12 cellular contexts compared by ENCODE assay signal in the genomic region with DNA sequence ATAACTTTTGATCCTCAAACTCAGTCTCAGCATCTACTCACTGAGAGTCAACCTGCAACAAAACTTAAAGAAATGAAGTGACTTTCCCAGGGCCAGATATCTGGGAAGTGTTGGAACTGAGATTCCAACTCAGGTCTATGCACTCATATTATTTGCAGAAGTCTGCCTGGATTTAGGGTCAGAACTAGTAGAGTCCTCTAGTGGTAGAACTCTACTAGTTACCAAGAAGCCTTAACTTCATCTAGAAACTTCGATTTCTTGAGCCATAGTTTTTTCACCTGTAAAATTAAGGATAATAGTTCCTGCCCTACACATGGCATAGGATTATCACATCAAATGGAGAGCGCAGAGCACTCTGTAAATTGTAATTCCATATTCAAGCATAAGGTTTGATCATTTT. TPM values are rescaled to one million over a fixed set of nuclear protein-coding genes. Genes with fewer than 3 reads are reported as not detected.
A peak's percentile ranks its signal among the peaks of the same experiment; 100 is the strongest.
DNase-seq lines count a peak whose midpoint lies in the region; ATAC-seq and TF ChIP-seq lines count a peak whose summit lies in the region.
"Had no signal": no experiment of that assay in that cellular context is flagged by ENCODE, and none has a peak within 500 bp of the region (broad histone marks: within the 10 kb centered on the region; RNA-seq: fewer than 3 reads in every experiment).

No MANE protein-coding gene starts in this region.

- H3K27ac ChIP-seq in C4-2B (no peak overlapping the region), left lung (no peak overlapping the region)
- H3K27ac ChIP-seq: skin epidermis, thoracic aorta, WERI-Rb-1 had no signal

- ATAC-seq in left lung (peak; percentile 84), HG03457 (IDR thresholded peaks at IDR 0.05; ENCODE audit: unreplicated experiment) (no peak)

- peak; percentile 10 for DNase-seq in HuH-7.5 (ENCODE audit: low spot score)
- no peak for DNase-seq in astrocyte of the cerebellum (ENCODE audit: low read depth)
- DNase-seq in left lung: no peak
- DNase-seq in D341Med (ENCODE audit: low spot score): no peak
- DNase-seq in lower leg skin (ENCODE audit: low spot score in 2 of 2): no peak
- no peak for DNase-seq in NCI-H2107 treated with DMSO at 0.1 percent for 48 hours (lab: John Stamatoyannopoulos, UW; ENCODE audit: unreplicated experiment)
- DNase-seq: NCI-H1694, WERI-Rb-1 had no signal

- in situ Hi-C loops in astrocyte of the cerebellum (cut with HindIII; ENCODE audit: low sequenced_read_pairs): no loop called here

- no peaks in the 10 kb centered on the region for H3K27me3 ChIP-seq in left lung

- H3K4me3 ChIP-seq in astrocyte of the cerebellum (ENCODE audit: low read depth, low read length): no peak overlapping the region
- no peak overlapping the region for H3K4me3 ChIP-seq in left lung
- H3K4me3 ChIP-seq in lower leg skin (ENCODE audit: low read depth, poor library complexity, severe bottlenecking): no peak overlapping the region
- H3K4me3 ChIP-seq: skin epidermis, thoracic aorta had no signal

- 63 to 75% methylated on average over 2 of the region's 2 CpGs for WGBS in lower leg skin, 2 donors

- peaks cover 0 to 4% of the 10 kb centered on the region in 2 donors for H3K4me1 ChIP-seq in left lung

- TF ChIP-seq CTCF in C4-2B (conservative IDR thresholded peaks at IDR 0.05) (peak; percentile 53), astrocyte of the cerebellum (IDR thresholded peaks at IDR 0.05; ENCODE audit: low read depth, low read length, missing control alignments) (peak; percentile 30), left lung (IDR thresholded peaks at IDR 0.05) (peak; percentile 17 to 24), lower leg skin (IDR thresholded peaks at IDR 0.05) (no peak)

- intact Hi-C loops in left lung (cut with DNase I): no loop called here
- intact Hi-C loops in lower leg skin (cut with DNase I; ENCODE audit: low total_unique reads): no loop called here

- no peaks in the 10 kb centered on the region for H3K9me3 ChIP-seq in left lung
- H3K9me3 ChIP-seq: thoracic aorta had no signal

- H3K36me3 ChIP-seq in left lung: no peaks in the 10 kb centered on the region
- H3K36me3 ChIP-seq: thoracic aorta, WERI-Rb-1 had no signal

- TF ChIP-seq POLR2A in lower leg skin (IDR thresholded peaks at IDR 0.05): no peak

RNA-seq across cellular contexts. Expression of gene KRT24, which starts 23.4 kb away (rescaled TPM):
- total RNA-seq in left lung: not detected
- total RNA-seq in lower leg skin: not detected
- total RNA-seq: thoracic aorta had no signal

RNA-seq across cellular contexts. Expression of gene KRT25, which starts 28.2 kb away (rescaled TPM):
- total RNA-seq in left lung: not detected
- 100 to 1,000 TPM in 1 of 4 donors, under 1 TPM in 1, not detected in 2; 0.59 to 111 TPM for total RNA-seq in lower leg skin
- total RNA-seq: thoracic aorta had no signal

RNA-seq across cellular contexts. Expression of gene KRT26, which starts 45.1 kb away (rescaled TPM):
- total RNA-seq in left lung: not detected
- 1 to 10 TPM in 1 of 4 donors, not detected in 3; 9.2 TPM for total RNA-seq in lower leg skin
- total RNA-seq: thoracic aorta had no signal

RNA-seq across cellular contexts. Expression of gene KRT27, which starts 55.4 kb away (rescaled TPM):
- under 1 TPM; 0.44 to 0.55 TPM for total RNA-seq in left lung
- total RNA-seq in lower leg skin: 10 to 100 TPM in 1 of 4 donors, 1 to 10 TPM in 1, under 1 TPM in 1, not detected in 1; 0.52 to 69.8 (median 1.3) TPM
- total RNA-seq: thoracic aorta had no signal

Comparison
In these comparisons a context has a peak if more than half of its experiments do, and no peak if none do; other contexts are left out.
1. CTCF ChIP-seq: peak in C4-2B (single experiment), astrocyte of the cerebellum (single experiment) and left lung (2 of 2); none in lower leg skin (0 of 3).